In genomic region chr17:59754547-59754946, GRCh38 we compare ENCODE assay signal across 8 cellular contexts. TPM values are rescaled to one million over a fixed set of nuclear protein-coding genes. Genes with fewer than 3 reads are reported as not detected.
DNase-seq lines count a peak whose midpoint lies in the region; ATAC-seq and TF ChIP-seq lines count a peak whose summit lies in the region.

No MANE protein-coding gene starts in this region.

- H3K9me3 ChIP-seq in HUES6 (ENCODE audit: control insufficient read depth, insufficient read depth, low read depth, low read length) (peaks cover 3% of the 10 kb centered on the region), right cardiac atrium (ENCODE audit: control insufficient read depth, low read length) (no peaks in the 10 kb centered on the region)

- no peaks in the 10 kb centered on the region for H3K27me3 Mint-ChIP-seq in activated naive CD8-positive, alpha-beta T cell treated with anti-CD3 and anti-CD28 coated beads for 36 hours

- DNase-seq in AG09309 (ENCODE audit: low read depth) (peak; percentile 93), lung microvascular endothelial cell (ENCODE audit: low read depth in 2 of 2) (peak; percentile 29 to 96), right cardiac atrium (no peak)
- peak; percentile 19 for DNase-seq in activated naive CD8-positive, alpha-beta T cell treated with anti-CD3 and anti-CD28 coated beads for 36 hours

- H3K27me3 ChIP-seq in HUES6 (ENCODE audit: control insufficient read depth, insufficient read depth, low read length) = no peaks in the 10 kb centered on the region
- no peaks in the 10 kb centered on the region for H3K27me3 ChIP-seq in right cardiac atrium (ENCODE audit: control insufficient read depth, insufficient read depth)

- peak overlapping the region; percentile 34 for H3K4me3 Mint-ChIP-seq in activated naive CD8-positive, alpha-beta T cell treated with anti-CD3 and anti-CD28 coated beads for 36 hours

- H3K9me3 Mint-ChIP-seq in activated naive CD8-positive, alpha-beta T cell treated with anti-CD3 and anti-CD28 coated beads for 36 hours = peaks cover 4% of the 10 kb centered on the region

- no peak overlapping the region for H3K9ac ChIP-seq in HUES6 (ENCODE audit: low read length)

- H3K4me1 ChIP-seq in HUES6 (ENCODE audit: control insufficient read depth, insufficient read depth, low read length) = peaks cover 18% of the 10 kb centered on the region
- no peaks in the 10 kb centered on the region for H3K4me1 ChIP-seq in right cardiac atrium (ENCODE audit: control insufficient read depth, insufficient read depth, low read length)

- peak overlapping the region; percentile 49; the same call in 1 of the 2 replicates for H3K27ac ChIP-seq in HUES6 (ENCODE audit: low read depth, low read length)
- H3K27ac ChIP-seq in right cardiac atrium (ENCODE audit: low read length) = no peak overlapping the region

- peak overlapping the region; percentile 91 for H3K27ac Mint-ChIP-seq in activated naive CD8-positive, alpha-beta T cell treated with anti-CD3 and anti-CD28 coated beads for 36 hours

- TF ChIP-seq CTCF in AG09309 (IDR thresholded peaks at IDR 0.05; ENCODE audit: control insufficient read depth, insufficient read depth, low read depth, low read length, missing control alignments) = no peak

- H3K4me1 Mint-ChIP-seq in activated naive CD8-positive, alpha-beta T cell treated with anti-CD3 and anti-CD28 coated beads for 36 hours = peaks cover 46% of the 10 kb centered on the region

- H3K36me3 ChIP-seq in HUES6 (ENCODE audit: control insufficient read depth, insufficient read depth, low read length) = peaks cover 10% of the 10 kb centered on the region

- intact Hi-C loops in right cardiac atrium (cut with DNase I) = loop anchor here in 2 of 4 donors (5.0 to 10.0 kb wide), 2 partner anchors 80 to 83 kb away; no protein-coding TSS in a partner anchor

- H3K36me3 Mint-ChIP-seq in activated naive CD8-positive, alpha-beta T cell treated with anti-CD3 and anti-CD28 coated beads for 36 hours = peaks cover 34% of the 10 kb centered on the region

- ATAC-seq in HG03342 (IDR thresholded peaks at IDR 0.05; ENCODE audit: unreplicated experiment) = no peak
- no peak for ATAC-seq in HG02852 (IDR thresholded peaks at IDR 0.05; ENCODE audit: unreplicated experiment)
- ATAC-seq in HG02571 (IDR thresholded peaks at IDR 0.05; ENCODE audit: unreplicated experiment) = no peak
- ATAC-seq in right cardiac atrium = no peak

- H3K4me3 ChIP-seq in AG09309 (ENCODE audit: control insufficient read depth, low read depth, low read length) (no peak overlapping the region), HUES6 (ENCODE audit: low read depth, low read length) (no peak overlapping the region), right cardiac atrium (ENCODE audit: low read length) (no peak overlapping the region)

RNA-seq across cellular contexts. Expression of gene VMP1, which starts 47.1 kb away (rescaled TPM):
- 100 to 1,000 TPM; 137 to 143 TPM for total RNA-seq in activated naive CD8-positive, alpha-beta T cell treated with anti-CD3 and anti-CD28 coated beads for 36 hours
- total RNA-seq in lung microvascular endothelial cell = 99.8 and 126 TPM in 2 replicates
- 100 to 1,000 TPM in 1 of 4 donors, 10 to 100 TPM in 3; 62.7 to 106 (median 70.4) TPM for total RNA-seq in right cardiac atrium
- polyA plus RNA-seq in right cardiac atrium = 60.7 TPM

RNA-seq across cellular contexts. Expression of gene PTRH2, which starts 47.3 kb away (rescaled TPM):
- 10 to 100 TPM; 52.7 to 55.2 TPM for total RNA-seq in activated naive CD8-positive, alpha-beta T cell treated with anti-CD3 and anti-CD28 coated beads for 36 hours
- total RNA-seq in lung microvascular endothelial cell = 26.2 and 41.1 TPM in 2 replicates
- total RNA-seq in right cardiac atrium = 10 to 100 TPM in 3 of 4 donors, 1 to 10 TPM in 1; 8.0 to 14.8 (median 11.2) TPM
- polyA plus RNA-seq in right cardiac atrium = 18.9 TPM

Comparison
In these comparisons a context has a peak if more than half of its experiments do, and no peak if none do; other contexts are left out.
1. DNase-seq: peak in AG09309 (single experiment), activated naive CD8-positive, alpha-beta T cell treated with anti-CD3 and anti-CD28 coated beads for 36 hours (single experiment) and lung microvascular endothelial cell (2 of 2); none in right cardiac atrium (0 of 3).